In the genomic region with DNA sequence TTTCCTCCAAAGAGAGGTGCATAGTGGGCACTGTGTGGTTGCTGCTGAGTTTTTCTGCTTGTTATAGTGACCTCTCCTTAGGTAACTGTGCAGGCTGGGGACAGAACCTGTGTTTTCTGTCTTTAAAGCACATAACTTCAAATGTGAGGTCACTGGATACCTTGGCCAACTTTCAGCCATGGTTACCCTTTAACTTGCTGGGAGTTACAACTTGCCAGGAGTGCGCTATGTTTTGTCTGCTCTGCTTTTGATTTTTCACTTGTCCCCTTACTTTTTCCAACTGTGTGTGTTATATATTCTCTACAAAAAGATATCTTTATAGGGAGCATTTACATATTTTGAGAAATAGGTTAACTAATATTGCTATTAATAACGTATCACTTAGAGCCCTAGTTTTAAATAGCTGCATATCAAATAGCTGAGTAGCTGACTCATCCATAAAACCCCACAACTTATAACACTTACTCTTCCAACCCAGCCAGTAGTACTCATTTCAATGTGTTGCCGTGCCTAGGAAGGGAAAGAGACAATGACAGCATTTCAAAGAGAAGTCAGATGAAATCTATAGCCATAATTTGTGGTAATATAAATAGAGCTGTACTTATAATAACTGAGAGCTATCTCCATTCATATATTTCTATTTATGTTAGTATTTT, we compare ENCODE assay signal across 2 cellular contexts.
TF ChIP-seq lines count a peak whose summit lies in the region.

No MANE protein-coding gene starts in this region.

TF ChIP-seq in IMR-90, 13 proteins besides CTCF, POLR2A, EP300 and RAD21:
- TF ChIP-seq ELK1 (IDR thresholded peaks at IDR 0.05; ENCODE audit: borderline replicate concordance, low read depth, low read length) (no peak), RCOR1 (IDR thresholded peaks at IDR 0.05; ENCODE audit: insufficient replicate concordance, low read length) (no peak), CEBPB (IDR thresholded peaks at IDR 0.05; ENCODE audit: low read depth, low read length) (no peak), MXI1 (IDR thresholded peaks at IDR 0.05; ENCODE audit: borderline replicate concordance, low read depth, low read length) (no peak), SMC3 (IDR thresholded peaks at IDR 0.05; ENCODE audit: low read depth, low read length) (no peak), MAFK (IDR thresholded peaks at IDR 0.05; ENCODE audit: low read depth, low read length) (no peak), RFX5 (IDR thresholded peaks at IDR 0.05; ENCODE audit: low read depth, low read length) (no peak), FOS (IDR thresholded peaks at IDR 0.05; ENCODE audit: low read depth, low read length) (no peak), BHLHE40 (IDR thresholded peaks at IDR 0.05; ENCODE audit: low read depth, low read length) (no peak), MAZ (IDR thresholded peaks at IDR 0.05; ENCODE audit: borderline replicate concordance, low read depth, low read length) (no peak), NFE2L2 (IDR thresholded peaks at IDR 0.05; ENCODE audit: low read depth, low read length) (no peak), CHD1 (IDR thresholded peaks at IDR 0.05; ENCODE audit: low read depth, low read length) (no peak), USF2 (IDR thresholded peaks at IDR 0.05; ENCODE audit: low read depth, low read length) (no peak)

TF ChIP-seq in liver, 16 proteins besides CTCF, POLR2A, EP300 and RAD21 (continued from another document):
- TF ChIP-seq ZBTB33 (IDR thresholded peaks at IDR 0.05) (peak; percentile 26), ATF3 (IDR thresholded peaks at IDR 0.05) (no peak), JUND (IDR thresholded peaks at IDR 0.05) (peak; percentile 60 to 80), FOXA2 (IDR thresholded peaks at IDR 0.05) (no peak), FOXA1 (IDR thresholded peaks at IDR 0.05) (no peak), GABPA (IDR thresholded peaks at IDR 0.05 in 1 of 2, conservative IDR thresholded peaks at IDR 0.05 in 1 of 2) (no peak), TAF1 (conservative IDR thresholded peaks at IDR 0.05) (peak; percentile 12), NR2F2 (IDR thresholded peaks at IDR 0.05) (no peak), REST (IDR thresholded peaks at IDR 0.05) (peak; percentile 73), HNF4G (IDR thresholded peaks at IDR 0.05) (no peak)
